24 cellular contexts compared by ENCODE assay signal in the genomic region with DNA sequence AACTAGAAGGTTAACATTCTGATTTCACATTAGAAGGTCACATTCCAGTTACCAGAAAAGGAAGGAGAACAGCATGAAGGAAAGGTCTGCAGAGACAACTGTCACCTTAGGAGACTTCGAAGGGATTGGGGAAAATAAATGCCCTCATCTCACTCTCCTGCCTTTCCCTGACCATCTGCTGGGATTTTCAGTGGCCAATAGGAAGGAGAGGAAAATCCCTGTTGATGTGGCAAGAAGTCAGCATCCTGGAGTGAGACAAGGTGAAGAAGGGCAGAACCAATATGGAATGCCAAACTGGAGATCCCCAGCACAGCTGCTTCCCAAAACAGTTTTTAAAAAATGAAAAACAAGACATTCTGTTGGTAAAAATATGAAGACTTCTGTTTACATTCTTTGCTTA.
"Had no signal": no experiment of that assay in that cellular context is flagged by ENCODE, and none has a peak within 500 bp of the region (broad histone marks: within the 10 kb centered on the region; RNA-seq: fewer than 3 reads in every experiment).

No MANE protein-coding gene starts in this region.

- H3K4me3 ChIP-seq: esophagus squamous epithelium, gastroesophageal sphincter, heart left ventricle, lung, sigmoid colon, transverse colon had no signal

- H3K4me1 Mint-ChIP-seq: activated CD4-positive, alpha-beta T cell treated with anti-CD3 and anti-CD28 coated beads, Interleukin-2, amount 10 ng/mL, durations not matched to agents 24 days and 14 days; naive thymus-derived CD8-positive, alpha-beta T cell; stimulated activated naive B cell treated with anti-CD40 and anti-IgM and Interleukin-4, amounts not matched to agents 10 μg/mL and 1 μg/mL and 100 μg/mL, for 72 hours; T-helper 17 cell had no signal

- H3K27ac ChIP-seq: brain microvascular endothelial cell, esophagus squamous epithelium, gastroesophageal sphincter, heart left ventricle, sigmoid colon, transverse colon had no signal

- H3K27me3 ChIP-seq: brain microvascular endothelial cell, esophagus squamous epithelium, gastroesophageal sphincter, heart left ventricle, sigmoid colon, transverse colon had no signal

- H3K4me3 Mint-ChIP-seq: activated CD4-positive, alpha-beta T cell treated with anti-CD3 and anti-CD28 coated beads, Interleukin-2, amount 10 ng/mL, durations not matched to agents 24 days and 14 days; endodermal cell; naive thymus-derived CD8-positive, alpha-beta T cell; stimulated activated naive B cell treated with anti-CD40 and anti-IgM and Interleukin-4, amounts not matched to agents 10 μg/mL and 1 μg/mL and 100 μg/mL, for 72 hours; T-helper 17 cell had no signal

- H3K27ac Mint-ChIP-seq: activated CD4-positive, alpha-beta T cell treated with anti-CD3 and anti-CD28 coated beads, Interleukin-2, amount 10 ng/mL, durations not matched to agents 24 days and 14 days; activated naive CD4-positive, alpha-beta T cell treated with anti-CD3 and anti-CD28 coated beads, Interleukin-2, amount 50 U/mL, for 72 hours; endodermal cell; naive thymus-derived CD8-positive, alpha-beta T cell; progenitor cell of endocrine pancreas; stimulated activated naive B cell treated with anti-CD40 and anti-IgM and Interleukin-4, amounts not matched to agents 10 μg/mL and 1 μg/mL and 100 μg/mL, for 72 hours; T-helper 17 cell had no signal

- H3K9me3 ChIP-seq: esophagus squamous epithelium, gastroesophageal sphincter, heart left ventricle, sigmoid colon, transverse colon had no signal

- H3K4me1 ChIP-seq: esophagus squamous epithelium, gastroesophageal sphincter, sigmoid colon, transverse colon had no signal

- ATAC-seq: activated CD4-positive, CD25-positive, alpha-beta regulatory T cell treated with anti-CD3 and anti-CD28 coated beads, Interleukin-2, amount 50 U/mL, for 24 hours; activated naive CD4-positive, alpha-beta T cell treated with anti-CD3 and anti-CD28 coated beads, Interleukin-2, amount 50 U/mL, for 72 hours; gastroesophageal sphincter; heart left ventricle; left lobe of liver; naive thymus-derived CD8-positive, alpha-beta T cell; stimulated activated naive B cell treated with anti-CD40 and anti-IgM and Interleukin-4, amounts not matched to agents 10 μg/mL and 1 μg/mL and 100 μg/mL, for 72 hours; T-helper 17 cell had no signal

- DNase-seq: activated CD4-positive, alpha-beta T cell treated with anti-CD3 and anti-CD28 coated beads, Interleukin-2, amount 10 ng/mL, durations not matched to agents 24 days and 14 days; activated T-cell treated with anti-CD3 and anti-CD28 coated beads, Interleukin-2, amount 50 U/mL, for 1 hour; aorta; brain microvascular endothelial cell; central memory CD4-positive, alpha-beta T cell; cortex of kidney; endodermal cell; esophagus squamous epithelium; heart left ventricle; kidney; naive thymus-derived CD8-positive, alpha-beta T cell; retina; sigmoid colon; stimulated activated CD4-positive, alpha-beta T cell treated with anti-CD3 and anti-CD28 coated beads, Interleukin-2, amount 100 ng/mL, for 48 hours; stimulated activated CD8-positive, alpha-beta memory T cell treated with anti-CD3 and anti-CD28 coated beads, Interleukin-4, amount 100 ng/mL, for 48 hours; stimulated activated naive B cell treated with anti-CD40 and anti-IgM and Interleukin-4, amounts not matched to agents 10 μg/mL and 1 μg/mL and 100 μg/mL, for 72 hours; T-helper 17 cell; transverse colon had no signal

- H3K27me3 Mint-ChIP-seq: activated CD4-positive, alpha-beta T cell treated with anti-CD3 and anti-CD28 coated beads, Interleukin-2, amount 10 ng/mL, durations not matched to agents 24 days and 14 days; progenitor cell of endocrine pancreas; stimulated activated naive B cell treated with anti-CD40 and anti-IgM and Interleukin-4, amounts not matched to agents 10 μg/mL and 1 μg/mL and 100 μg/mL, for 72 hours had no signal

- H3K9me3 Mint-ChIP-seq: activated CD4-positive, alpha-beta T cell treated with anti-CD3 and anti-CD28 coated beads, Interleukin-2, amount 10 ng/mL, durations not matched to agents 24 days and 14 days; activated naive CD4-positive, alpha-beta T cell treated with anti-CD3 and anti-CD28 coated beads, Interleukin-2, amount 50 U/mL, for 72 hours; endodermal cell had no signal

- H3K36me3 ChIP-seq: brain microvascular endothelial cell, esophagus squamous epithelium, gastroesophageal sphincter, heart left ventricle, sigmoid colon, transverse colon had no signal

- H3K36me3 Mint-ChIP-seq: activated naive CD4-positive, alpha-beta T cell treated with anti-CD3 and anti-CD28 coated beads, Interleukin-2, amount 50 U/mL, for 72 hours; naive thymus-derived CD8-positive, alpha-beta T cell; stimulated activated naive B cell treated with anti-CD40 and anti-IgM and Interleukin-4, amounts not matched to agents 10 μg/mL and 1 μg/mL and 100 μg/mL, for 72 hours had no signal
